In the genomic region with DNA sequence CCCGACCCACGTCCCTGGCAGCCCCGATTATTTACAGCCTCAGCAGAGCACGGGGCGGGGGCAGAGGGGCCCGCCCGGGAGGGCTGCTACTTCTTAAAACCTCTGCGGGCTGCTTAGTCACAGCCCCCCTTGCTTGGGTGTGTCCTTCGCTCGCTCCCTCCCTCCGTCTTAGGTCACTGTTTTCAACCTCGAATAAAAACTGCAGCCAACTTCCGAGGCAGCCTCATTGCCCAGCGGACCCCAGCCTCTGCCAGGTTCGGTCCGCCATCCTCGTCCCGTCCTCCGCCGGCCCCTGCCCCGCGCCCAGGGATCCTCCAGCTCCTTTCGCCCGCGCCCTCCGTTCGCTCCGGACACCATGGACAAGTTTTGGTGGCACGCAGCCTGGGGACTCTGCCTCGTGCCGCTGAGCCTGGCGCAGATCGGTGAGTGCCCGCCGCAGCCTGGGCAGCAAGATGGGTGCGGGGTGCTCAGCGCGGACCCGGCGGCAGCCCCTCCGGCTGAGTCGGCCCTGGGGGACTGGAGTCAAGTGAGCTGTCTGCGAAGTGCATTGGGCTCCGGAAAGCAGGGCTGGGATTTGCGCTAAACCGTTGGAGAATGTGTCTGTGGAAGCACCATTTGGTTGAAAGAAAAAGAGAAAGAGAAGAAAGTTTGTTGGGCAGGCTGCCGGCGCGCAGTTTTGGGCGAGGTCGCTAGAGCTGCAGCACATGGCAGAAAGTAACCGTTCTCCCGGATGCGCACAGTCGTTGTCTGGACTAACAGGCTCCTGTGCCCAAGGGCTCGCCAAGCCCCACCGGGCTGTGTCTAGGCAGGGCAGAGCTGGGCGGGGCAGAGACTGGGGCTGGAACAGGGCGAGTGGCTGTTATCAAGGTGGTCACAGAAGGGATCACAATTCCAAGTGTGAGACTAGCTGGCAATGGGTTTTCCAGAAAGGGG, we compare ENCODE assay signal across 8 cellular contexts. TPM values are rescaled to one million over a fixed set of nuclear protein-coding genes. Genes with fewer than 3 reads are reported as not detected.
DNase-seq lines count a peak whose midpoint lies in the region; ATAC-seq and TF ChIP-seq lines count a peak whose summit lies in the region.

A gene (plus strand): TSS at position 223 of the 933 bp plus-strand sequence. CDS start 133 bp downstream, at position 356.

- whole genome bisulfite sequencing in liver, result 3% methylated on average over 59 of the region's 59 CpGs

- peak within 1 kb of the TSS; percentile 93 for H3K27ac Mint-ChIP-seq in activated CD4-positive, alpha-beta T cell treated with anti-CD3 and anti-CD28 coated beads for 36 hours

- intact Hi-C loops in activated CD4-positive, alpha-beta T cell treated with anti-CD3 and anti-CD28 coated beads for 36 hours (cut with DNase I, micrococcal nuclease), result loop anchor here (1.0 to 2.0 kb wide), 2 partner anchors 99 to 222 kb away; a partner anchor contains a TSS

- peaks cover 52% of the 10 kb centered on the region for H3K4me1 Mint-ChIP-seq in activated CD4-positive, alpha-beta T cell treated with anti-CD3 and anti-CD28 coated beads for 36 hours

- CTCF ChIA-PET in activated CD4-positive, alpha-beta T cell treated with anti-CD3 and anti-CD28 coated beads for 36 hours (lab: Charles Lee), result interaction anchor here (0.6 to 3.5 kb wide), 11 partner anchors 15 to 214 kb away, joined by 3 to 19 read pairs (median 3); no protein-coding TSS in a partner anchor

- H3K4me1 ChIP-seq in liver (ENCODE audit: control insufficient read depth in 4 of 4, insufficient read depth in 4 of 4, low read length in 3 of 4), result peaks cover 0 to 14% (median 6%) of the 10 kb centered on the region in 4 donors

- H3K27ac ChIP-seq in coronary artery (peak within 1 kb of the TSS; percentile 95 to 96), liver (ENCODE audit: low read depth in 1 of 2, low read length in 2 of 2) (peak within 1 kb of the TSS; percentile 78 to 86)

- POLR2A ChIA-PET in activated CD4-positive, alpha-beta T cell treated with anti-CD3 and anti-CD28 coated beads for 36 hours (lab: Charles Lee), result interaction anchor here (0.6 to 3.7 kb wide), 13 partner anchors 8 to 140 kb away, joined by 3 to 29 read pairs (median 5); no protein-coding TSS in a partner anchor

- H3K36me3 ChIP-seq in liver (ENCODE audit: control insufficient read depth in 4 of 4, insufficient read depth in 3 of 4, low read depth in 1 of 4, low read length in 3 of 4), result no peaks in the 10 kb centered on the region

- peak within 1 kb of the TSS; percentile 83 for H3K4me3 Mint-ChIP-seq in activated CD4-positive, alpha-beta T cell treated with anti-CD3 and anti-CD28 coated beads for 36 hours

- TF ChIP-seq CTCF in coronary artery (IDR thresholded peaks at IDR 0.05) (no peak), liver (IDR thresholded peaks at IDR 0.05; ENCODE audit: low read depth, low read length, missing input control) (no peak)

- H3K9me3 Mint-ChIP-seq in activated CD4-positive, alpha-beta T cell treated with anti-CD3 and anti-CD28 coated beads for 36 hours (ENCODE audit: low read depth), result no peaks in the 10 kb centered on the region

- H3K36me3 Mint-ChIP-seq in activated CD4-positive, alpha-beta T cell treated with anti-CD3 and anti-CD28 coated beads for 36 hours (ENCODE audit: low read depth), result peaks cover 43% of the 10 kb centered on the region

- ATAC-seq in GM21423 (IDR thresholded peaks at IDR 0.05; ENCODE audit: unreplicated experiment) (peak; percentile 37), GM21526 (IDR thresholded peaks at IDR 0.05; ENCODE audit: low FRiP score, unreplicated experiment) (no peak)
- ATAC-seq in activated CD4-positive, alpha-beta T cell treated with anti-CD3 and anti-CD28 coated beads for 36 hours, result peak; percentile 67

- peak within 1 kb of the TSS; percentile 91 for H3K4me3 ChIP-seq in coronary artery
- peak within 1 kb of the TSS; percentile 57 to 61 (median 57) for H3K4me3 ChIP-seq in liver (ENCODE audit: low read depth in 1 of 3, low read length in 3 of 3)

- peak within 1 kb of the TSS; percentile 21 to 41 for H3K9ac ChIP-seq in liver (ENCODE audit: low read depth in 1 of 2, low read length in 2 of 2)

- TF ChIP-seq RAD21 in liver (IDR thresholded peaks at IDR 0.05), result peak in 1 of 2 donors; percentile 22

- no peaks in the 10 kb centered on the region for H3K9me3 ChIP-seq in liver (ENCODE audit: control insufficient read depth in 4 of 4, low read length in 3 of 4)

- H3K27me3 ChIP-seq in liver (ENCODE audit: control insufficient read depth in 4 of 4, insufficient read depth in 4 of 4, low read length in 3 of 4), result peaks cover 0 to 4% (median 0%) of the 10 kb centered on the region in 4 donors

- DNase-seq in COLO668 (lab: John Stamatoyannopoulos, UW; ENCODE audit: unreplicated experiment) (peak; percentile 45), M059J (ENCODE audit: low read depth) (peak; percentile 94), coronary artery (ENCODE audit: low spot score) (peak; percentile 87)
- DNase-seq in activated CD4-positive, alpha-beta T cell treated with anti-CD3 and anti-CD28 coated beads for 36 hours, result peak; percentile 83
- peak; percentile 69 to 89 for DNase-seq in stimulated activated CD4-positive, alpha-beta T cell treated with anti-CD3 and anti-CD28 coated beads, Interleukin-4, amount 100 ng/mL, for 4 hours

- H3K27me3 Mint-ChIP-seq in activated CD4-positive, alpha-beta T cell treated with anti-CD3 and anti-CD28 coated beads for 36 hours, result no peaks in the 10 kb centered on the region

TF ChIP-seq in liver, 16 proteins besides CTCF, POLR2A, EP300 and RAD21:
- TF ChIP-seq NR2F2 (IDR thresholded peaks at IDR 0.05) (no peak), TAF1 (conservative IDR thresholded peaks at IDR 0.05) (peak; percentile 15)

RNA-seq across cellular contexts. Expression of the gene that starts here (rescaled TPM):
- 405 and 667 TPM in 2 replicates for total RNA-seq in M059J (2014; rRNA removed; shearing (Covaris generic))
- total RNA-seq in activated CD4-positive, alpha-beta T cell treated with anti-CD3 and anti-CD28 coated beads for 36 hours, result 100 to 1,000 TPM; 357 to 435 TPM
- total RNA-seq in liver, result 10 to 100 TPM; 16.7 to 26.9 TPM
- 10 to 100 TPM in 1 of 2 donors, 1 to 10 TPM in 1; 4.1 to 12.6 TPM for polyA plus RNA-seq in liver

Comparison
In these comparisons a context has a peak if more than half of its experiments do, and no peak if none do; other contexts are left out.
1. RNA of the gene that starts here (total RNA-seq): 405 to 667 TPM in M059J and 357 to 435 TPM in activated CD4-positive, alpha-beta T cell treated with anti-CD3 and anti-CD28 coated beads for 36 hours; 16.7 to 26.9 TPM in liver; every median in the first group is over 10 times any median in the second.
2. Peak in every context shown above with its lines, with median percentiles within 50 percentile points of each other: DNase-seq.